19 cellular contexts compared by ENCODE assay signal in the genomic region with DNA sequence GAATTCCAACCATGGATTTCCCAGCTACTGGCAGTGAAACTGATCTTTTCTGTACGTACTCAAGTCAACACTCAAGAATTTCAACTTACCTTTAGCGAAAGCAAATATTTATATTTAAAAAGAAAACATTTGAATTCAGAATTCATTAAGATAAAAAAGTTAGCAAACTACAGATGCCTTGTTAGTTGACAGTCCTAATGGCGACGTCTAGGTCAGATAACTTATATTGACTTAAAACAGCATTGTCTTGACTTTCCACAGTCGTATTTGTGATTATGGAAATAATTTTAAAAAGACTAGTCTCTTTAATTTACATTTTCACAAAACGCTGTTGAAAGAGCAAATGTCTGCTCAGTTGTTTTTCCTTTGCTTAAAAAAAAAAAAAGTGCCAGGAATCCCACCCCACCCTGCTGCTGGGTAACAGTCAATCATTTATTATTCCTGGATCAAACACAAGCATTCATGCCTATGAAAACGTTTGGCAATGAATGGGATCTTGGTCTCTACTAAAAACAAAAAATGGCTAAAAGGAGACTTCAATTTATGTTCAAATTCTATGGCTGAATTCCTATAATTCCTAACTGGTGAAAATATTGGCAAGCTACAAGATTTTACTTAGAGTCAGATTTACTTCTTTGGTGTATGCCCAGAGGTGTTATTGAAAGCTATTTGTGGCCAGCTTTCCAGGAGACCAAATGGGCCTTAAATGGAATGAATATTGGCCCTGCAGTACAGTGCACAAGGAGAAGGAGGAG. TPM values are rescaled to one million over a fixed set of nuclear protein-coding genes. Genes with fewer than 3 reads are reported as not detected.
DNase-seq lines count a peak whose midpoint lies in the region; ATAC-seq and TF ChIP-seq lines count a peak whose summit lies in the region.
"Had no signal": no experiment of that assay in that cellular context is flagged by ENCODE, and none has a peak within 500 bp of the region (broad histone marks: within the 10 kb centered on the region; RNA-seq: fewer than 3 reads in every experiment).

No MANE protein-coding gene starts in this region.

- no peaks in the 10 kb centered on the region for H3K36me3 Mint-ChIP-seq in T-helper 17 cell (ENCODE audit: low read depth)
- H3K36me3 Mint-ChIP-seq: IgD-negative memory B cell had no signal

- in situ Hi-C loops in astrocyte of the spinal cord (cut with HindIII; ENCODE audit: low sequenced_read_pairs): no loop called here

- peaks cover 32% of the 10 kb centered on the region for H3K4me1 Mint-ChIP-seq in T-helper 17 cell

- DNase-seq in AG04449 (ENCODE audit: low read depth, low spot score) (peak; percentile 83), HS-27A (ENCODE audit: low read depth) (peak; percentile 86), astrocyte of the spinal cord (ENCODE audit: low read depth, low spot score) (peak; percentile 88), kidney tubule cell (ENCODE audit: low spot score) (peak; percentile 42), T-helper 17 cell (no peak), SHP77 treated with DMSO at 0.1 percent for 48 hours (lab: John Stamatoyannopoulos, UW) (no peak)
- no peak for DNase-seq in stimulated activated CD4-positive, alpha-beta T cell treated with anti-CD3 and anti-CD28 coated beads, Interleukin-4, amount 100 ng/mL, for 4 hours
- DNase-seq: activated T-cell treated with anti-CD3 and anti-CD28 coated beads for 4 hours, colonic mucosa, DND-41, NCI-H1105 treated with DMSO at 0.1 percent for 48 hours, OCI-M1, T-helper 2 cell had no signal

- POLR2A ChIA-PET in AG04449 (lab: Yijun Ruan, JAX): interaction anchor here (0.6 to 2.8 kb wide), 4 partner anchors 9 to 94 kb away, joined by 3 to 16 read pairs (median 5); no protein-coding TSS in a partner anchor

- H3K9me3 ChIP-seq in T-helper 17 cell (ENCODE audit: control insufficient read depth, low read length, poor library complexity, severe bottlenecking): peaks cover 3% of the 10 kb centered on the region
- H3K9me3 ChIP-seq: BLaER1, colonic mucosa, suprapubic skin had no signal

- TF ChIP-seq CTCF in AG04449 (IDR thresholded peaks at IDR 0.05; ENCODE audit: insufficient read depth, low read length, missing control alignments) (no peak), astrocyte of the spinal cord (IDR thresholded peaks at IDR 0.05; ENCODE audit: low read depth, low read length) (no peak)

- no peak overlapping the region for H3K27ac Mint-ChIP-seq in T-helper 17 cell
- H3K27ac Mint-ChIP-seq: activated naive CD8-positive, alpha-beta T cell; IgD-negative memory B cell had no signal

- no peaks in the 10 kb centered on the region for H3K27me3 Mint-ChIP-seq in T-helper 17 cell
- H3K27me3 Mint-ChIP-seq: activated naive CD8-positive, alpha-beta T cell had no signal

- no peak overlapping the region for H3K4me3 ChIP-seq in AG04449 (ENCODE audit: low read depth, low read length)
- H3K4me3 ChIP-seq in astrocyte of the spinal cord (ENCODE audit: low read depth, low read length): no peak overlapping the region
- H3K4me3 ChIP-seq: BLaER1, colonic mucosa, suprapubic skin had no signal

- CTCF ChIA-PET in AG04449 (lab: Yijun Ruan, JAX): interaction anchor here (1.2 to 13.1 kb wide), 4 partner anchors 9 to 25 kb away, joined by 3 to 194 read pairs (median 15); partner anchors contain the start of gene OR2S2

- ATAC-seq in HG02840 (IDR thresholded peaks at IDR 0.05; ENCODE audit: low FRiP score, unreplicated experiment): no peak
- no peak for ATAC-seq in T-helper 17 cell

- H3K4me3 Mint-ChIP-seq in T-helper 17 cell: no peak overlapping the region
- H3K4me3 Mint-ChIP-seq: activated naive CD8-positive, alpha-beta T cell; IgD-negative memory B cell had no signal

RNA-seq across cellular contexts. Expression of gene OR2S2, which starts 22.0 kb away (rescaled TPM):
- not detected for total RNA-seq in T-helper 17 cell
- total RNA-seq: colonic mucosa, suprapubic skin had no signal

RNA-seq across cellular contexts. Expression of gene SPAAR, which starts 26.6 kb away (rescaled TPM):
- not detected for total RNA-seq in T-helper 17 cell
- total RNA-seq: fibroblast of villous mesenchyme had no signal

RNA-seq across cellular contexts. Expression of gene HRCT1, which starts 29.9 kb away (rescaled TPM):
- total RNA-seq in T-helper 17 cell: not detected

Comparison
In these comparisons a context has a peak if more than half of its experiments do, and no peak if none do; other contexts are left out.
1. DNase-seq: peak in AG04449 (single experiment), HS-27A (single experiment), astrocyte of the spinal cord (single experiment) and kidney tubule cell (single experiment); none in stimulated activated CD4-positive, alpha-beta T cell treated with anti-CD3 and anti-CD28 coated beads, Interleukin-4, amount 100 ng/mL, for 4 hours (0 of 2), T-helper 17 cell (0 of 3) and SHP77 treated with DMSO at 0.1 percent for 48 hours (single experiment).